In genomic region chr22:26461188-26461810, GRCh38 we compare ENCODE assay signal across 8 cellular contexts. TPM values are rescaled to one million over a fixed set of nuclear protein-coding genes. Genes with fewer than 3 reads are reported as not detected.
DNase-seq lines count a peak whose midpoint lies in the region; ATAC-seq and TF ChIP-seq lines count a peak whose summit lies in the region.

No MANE protein-coding gene starts in this region.

- no peaks in the 10 kb centered on the region for H3K27me3 ChIP-seq in fibroblast of lung (ENCODE audit: control insufficient read depth, insufficient read depth, low read length)
- H3K27me3 ChIP-seq in neural progenitor cell, result no peaks in the 10 kb centered on the region

- no peak for ATAC-seq in HG03432 (IDR thresholded peaks at IDR 0.05; ENCODE audit: unreplicated experiment)

- H3K4me2 ChIP-seq in fibroblast of lung (ENCODE audit: extremely low read depth, insufficient read depth, low read length), result no peak overlapping the region
- no peak overlapping the region for H3K4me2 ChIP-seq in neural progenitor cell

- H3F3A ChIP-seq in neural progenitor cell (ENCODE audit: low read depth), result no peaks in the 10 kb centered on the region

- H3K36me3 ChIP-seq in fibroblast of lung (ENCODE audit: control insufficient read depth, insufficient read depth, low read length) (peaks cover 15% of the 10 kb centered on the region), neural progenitor cell (no peaks in the 10 kb centered on the region)

- peak; percentile 62 for DNase-seq in NCI-H510A treated with DMSO at 0.1 percent for 48 hours (lab: John Stamatoyannopoulos, UW)
- DNase-seq in NCI-H510A (lab: John Stamatoyannopoulos, UW), result no peak
- peak; percentile 21 for DNase-seq in NCI-H1105 treated with DMSO at 0.1 percent for 48 hours (lab: John Stamatoyannopoulos, UW)
- peak; percentile 42 for DNase-seq in activated CD4-positive, alpha-beta memory T cell treated with anti-CD3 and anti-CD28 coated beads for 36 hours
- peak in 1 of 2 donors; percentile 37 for DNase-seq in fibroblast of lung (ENCODE audit: low read depth in 2 of 2)
- peak; percentile 86 for DNase-seq in neural progenitor cell (ENCODE audit: low spot score)
- DNase-seq in SKM-1 (lab: John Stamatoyannopoulos, UW; ENCODE audit: unreplicated experiment), result no peak

- H3K27me3 Mint-ChIP-seq in activated CD4-positive, alpha-beta memory T cell treated with anti-CD3 and anti-CD28 coated beads for 36 hours, result no peaks in the 10 kb centered on the region
- H3K27me3 Mint-ChIP-seq in neural progenitor cell (ENCODE audit: insufficient read depth, low read depth), result peaks cover 4% of the 10 kb centered on the region

- H3K9ac ChIP-seq in fibroblast of lung (ENCODE audit: insufficient read depth, low read length) (no peak overlapping the region), neural progenitor cell (no peak overlapping the region)

- no peak overlapping the region for H3K27ac Mint-ChIP-seq in activated CD4-positive, alpha-beta memory T cell treated with anti-CD3 and anti-CD28 coated beads for 36 hours
- peak overlapping the region; percentile 93 for H3K27ac Mint-ChIP-seq in neural progenitor cell

- H3K9me3 ChIP-seq in fibroblast of lung (ENCODE audit: control insufficient read depth, insufficient read depth, low read depth, low read length), result no peaks in the 10 kb centered on the region
- no peaks in the 10 kb centered on the region for H3K9me3 ChIP-seq in neural progenitor cell (ENCODE audit: low read depth)

- no peak overlapping the region for H3K4me3 Mint-ChIP-seq in activated CD4-positive, alpha-beta memory T cell treated with anti-CD3 and anti-CD28 coated beads for 36 hours
- H3K4me3 Mint-ChIP-seq in neural progenitor cell, result peak overlapping the region; percentile 58

- no peaks in the 10 kb centered on the region for H3K9me3 Mint-ChIP-seq in activated CD4-positive, alpha-beta memory T cell treated with anti-CD3 and anti-CD28 coated beads for 36 hours
- H3K9me3 Mint-ChIP-seq in neural progenitor cell, result no peaks in the 10 kb centered on the region

- H4K20me1 ChIP-seq in fibroblast of lung (ENCODE audit: control insufficient read depth, extremely low read depth, insufficient read depth, low read length) (no peaks in the 10 kb centered on the region), neural progenitor cell (ENCODE audit: low read depth) (peaks cover 44% of the 10 kb centered on the region)

- POLR2A ChIA-PET in activated CD4-positive, alpha-beta memory T cell treated with anti-CD3 and anti-CD28 coated beads for 36 hours (lab: Charles Lee), result no interaction called here

- CTCF ChIA-PET in activated CD4-positive, alpha-beta memory T cell treated with anti-CD3 and anti-CD28 coated beads for 36 hours (lab: Charles Lee), result interaction anchor here (0.7 to 5.7 kb wide), 23 partner anchors 9 to 1155 kb away, joined by 3 to 109 read pairs (median 4); partner anchors contain the start of gene SRRD

- TF ChIP-seq CTCF in fibroblast of lung (conservative IDR thresholded peaks at IDR 0.05 in 1 of 2, IDR thresholded peaks at IDR 0.05 in 1 of 2; ENCODE audit: low read depth in 1 of 2, low read length in 2 of 2) (peak; percentile 75 to 84), neural progenitor cell (IDR thresholded peaks at IDR 0.05) (peak; percentile 74)

- no peaks in the 10 kb centered on the region for H3K4me1 Mint-ChIP-seq in activated CD4-positive, alpha-beta memory T cell treated with anti-CD3 and anti-CD28 coated beads for 36 hours (ENCODE audit: low read depth)
- H3K4me1 Mint-ChIP-seq in neural progenitor cell, result peaks cover 43% of the 10 kb centered on the region

- H3K27ac ChIP-seq in fibroblast of lung (ENCODE audit: insufficient read depth, low read length) (no peak overlapping the region), neural progenitor cell (no peak overlapping the region)

- H2AFZ ChIP-seq in fibroblast of lung (ENCODE audit: low read length) (no peak overlapping the region), neural progenitor cell (replicated peaks) (no peak overlapping the region)

- H3K36me3 Mint-ChIP-seq in activated CD4-positive, alpha-beta memory T cell treated with anti-CD3 and anti-CD28 coated beads for 36 hours, result peaks cover 23% of the 10 kb centered on the region
- peaks cover 28% of the 10 kb centered on the region for H3K36me3 Mint-ChIP-seq in neural progenitor cell

- H3K79me2 ChIP-seq in fibroblast of lung (ENCODE audit: control insufficient read depth, insufficient read depth, low read length) (no peaks in the 10 kb centered on the region), neural progenitor cell (ENCODE audit: low read depth) (peaks cover 15% of the 10 kb centered on the region)

- H3K4me3 ChIP-seq in fibroblast of lung (replicated peaks in 1 of 4; ENCODE audit: control extremely low read depth in 1 of 4, insufficient read depth in 1 of 4, low read depth in 3 of 4, low read length in 4 of 4) (no peak overlapping the region), neural progenitor cell (no peak overlapping the region)

- H3K4me1 ChIP-seq in fibroblast of lung (ENCODE audit: control insufficient read depth, extremely low read depth, insufficient read depth, low read length), result no peaks in the 10 kb centered on the region
- H3K4me1 ChIP-seq in neural progenitor cell, result peaks cover 12% of the 10 kb centered on the region

- intact Hi-C loops in activated CD4-positive, alpha-beta memory T cell treated with anti-CD3 and anti-CD28 coated beads for 36 hours (cut with micrococcal nuclease), result loop anchor here (1.0 kb wide), 1 partner anchor 63 kb away; no protein-coding TSS in a partner anchor

RNA-seq across cellular contexts. Expression of gene HPS4, which starts 22.3 kb away (rescaled TPM):
- 10 to 100 TPM; 41.7 to 44.3 TPM for total RNA-seq in activated CD4-positive, alpha-beta memory T cell treated with anti-CD3 and anti-CD28 coated beads for 36 hours
- total RNA-seq in fibroblast of lung (29.3 and 37.7 TPM in 2 replicates), neural progenitor cell (ENCODE audit: low replicate concordance) (65.3 and 95.5 TPM in 2 replicates)
- 23.0 and 27.6 TPM in 2 replicates for polyA plus RNA-seq in fibroblast of lung
- polyA plus RNA-seq in fibroblast of lung (2012), result 11.7 and 14.6 TPM in 2 replicates
- 26.1 and 39.1 TPM in 2 replicates for polyA minus RNA-seq in fibroblast of lung (ENCODE audit: low replicate concordance)

RNA-seq across cellular contexts. Expression of gene SRRD, which starts 22.4 kb away (rescaled TPM):
- total RNA-seq in activated CD4-positive, alpha-beta memory T cell treated with anti-CD3 and anti-CD28 coated beads for 36 hours, result 10 to 100 TPM; 20.6 to 22.0 TPM
- total RNA-seq in fibroblast of lung (7.7 and 7.9 TPM in 2 replicates), neural progenitor cell (ENCODE audit: low replicate concordance) (28.0 and 36.0 TPM in 2 replicates)
- 25.1 and 30.0 TPM in 2 replicates for polyA plus RNA-seq in fibroblast of lung
- 15.6 and 16.6 TPM in 2 replicates for polyA plus RNA-seq in fibroblast of lung (2012)
- 8.9 and 11.9 TPM in 2 replicates for polyA minus RNA-seq in fibroblast of lung (ENCODE audit: low replicate concordance)

RNA-seq across cellular contexts. Expression of gene ASPHD2, which starts 32.2 kb away (rescaled TPM):
- total RNA-seq in activated CD4-positive, alpha-beta memory T cell treated with anti-CD3 and anti-CD28 coated beads for 36 hours, result 1 to 10 TPM; 9.2 to 10.0 TPM
- 1.5 and 1.7 TPM in 2 replicates for total RNA-seq in fibroblast of lung
- polyA plus RNA-seq in fibroblast of lung, result 0.42 and 0.88 TPM in 2 replicates
- 0.50 and 1.2 TPM in 2 replicates for polyA plus RNA-seq in fibroblast of lung (2012)
- 0.16 and 1.7 TPM in 2 replicates for polyA minus RNA-seq in fibroblast of lung (ENCODE audit: low replicate concordance)
- total RNA-seq in neural progenitor cell (ENCODE audit: low replicate concordance), result 9.3 and 12.7 TPM in 2 replicates

RNA-seq across cellular contexts. Expression of gene TFIP11, which starts 51.0 kb away (rescaled TPM):
- total RNA-seq in activated CD4-positive, alpha-beta memory T cell treated with anti-CD3 and anti-CD28 coated beads for 36 hours, result 10 to 100 TPM; 41.1 to 43.0 TPM
- total RNA-seq in fibroblast of lung (40.3 TPM in 2 replicates), neural progenitor cell (ENCODE audit: low replicate concordance) (22.2 and 26.2 TPM in 2 replicates)
- 24.2 and 31.1 TPM in 2 replicates for polyA plus RNA-seq in fibroblast of lung
- 21.8 and 31.0 TPM in 2 replicates for polyA plus RNA-seq in fibroblast of lung (2012)
- polyA minus RNA-seq in fibroblast of lung (ENCODE audit: low replicate concordance), result 19.5 and 59.6 TPM in 2 replicates

Comparison
In these comparisons a context has a peak if more than half of its experiments do, and no peak if none do; other contexts are left out.
1. DNase-seq: peak in NCI-H510A treated with DMSO at 0.1 percent for 48 hours (single experiment), NCI-H1105 treated with DMSO at 0.1 percent for 48 hours (single experiment), activated CD4-positive, alpha-beta memory T cell treated with anti-CD3 and anti-CD28 coated beads for 36 hours (single experiment) and neural progenitor cell (single experiment); none in NCI-H510A (single experiment) and SKM-1 (single experiment).